Comparison of ENCODE assay signal across 1 cellular context in the genomic region with DNA sequence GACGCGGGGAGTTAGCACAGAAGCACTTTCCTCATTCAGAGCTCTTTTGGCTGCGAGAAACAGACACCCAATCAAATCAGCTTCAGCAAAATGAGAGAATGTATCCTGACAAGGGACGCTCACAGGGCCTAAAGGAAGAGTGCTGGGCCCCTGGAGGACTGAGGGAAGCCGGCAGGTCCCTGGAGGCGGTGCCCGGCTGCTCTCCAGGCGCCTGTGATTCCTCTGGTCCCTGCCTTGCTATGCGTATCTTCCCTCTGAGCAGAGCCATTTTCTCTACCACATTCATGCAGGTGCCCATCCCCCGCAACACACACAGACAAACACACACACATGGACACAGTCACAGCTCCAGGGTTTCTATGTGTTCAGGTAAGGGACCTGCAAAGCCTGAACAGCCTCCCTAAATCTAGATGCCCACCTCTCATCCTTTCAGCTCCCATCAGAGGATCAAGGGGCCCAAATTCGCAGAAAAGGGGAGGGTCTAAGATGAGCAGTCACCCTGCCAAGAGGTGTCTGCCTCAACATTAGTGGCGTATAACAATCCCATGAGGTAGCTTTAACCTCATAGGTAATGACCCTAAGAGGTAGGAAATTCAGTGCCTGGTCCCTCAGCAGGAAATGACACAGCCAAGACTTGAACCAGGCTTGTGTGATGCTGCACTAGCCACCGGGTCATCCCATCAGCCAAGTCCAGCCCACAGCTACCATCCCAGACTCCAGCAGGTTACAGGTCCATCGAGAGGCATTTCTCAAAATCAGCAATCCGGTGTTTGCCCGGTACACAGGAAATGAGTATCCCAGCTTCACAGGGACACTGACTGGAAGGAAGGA.
TF ChIP-seq lines count a peak whose summit lies in the region.

No MANE protein-coding gene starts in this region.

TF ChIP-seq in HepG2, 621 proteins besides CTCF, POLR2A, EP300 and RAD21:
- TF ChIP-seq STAG1 (CRISPR knock-in tag; IDR thresholded peaks at IDR 0.05), result no peak
- TF ChIP-seq, protein P1, sequence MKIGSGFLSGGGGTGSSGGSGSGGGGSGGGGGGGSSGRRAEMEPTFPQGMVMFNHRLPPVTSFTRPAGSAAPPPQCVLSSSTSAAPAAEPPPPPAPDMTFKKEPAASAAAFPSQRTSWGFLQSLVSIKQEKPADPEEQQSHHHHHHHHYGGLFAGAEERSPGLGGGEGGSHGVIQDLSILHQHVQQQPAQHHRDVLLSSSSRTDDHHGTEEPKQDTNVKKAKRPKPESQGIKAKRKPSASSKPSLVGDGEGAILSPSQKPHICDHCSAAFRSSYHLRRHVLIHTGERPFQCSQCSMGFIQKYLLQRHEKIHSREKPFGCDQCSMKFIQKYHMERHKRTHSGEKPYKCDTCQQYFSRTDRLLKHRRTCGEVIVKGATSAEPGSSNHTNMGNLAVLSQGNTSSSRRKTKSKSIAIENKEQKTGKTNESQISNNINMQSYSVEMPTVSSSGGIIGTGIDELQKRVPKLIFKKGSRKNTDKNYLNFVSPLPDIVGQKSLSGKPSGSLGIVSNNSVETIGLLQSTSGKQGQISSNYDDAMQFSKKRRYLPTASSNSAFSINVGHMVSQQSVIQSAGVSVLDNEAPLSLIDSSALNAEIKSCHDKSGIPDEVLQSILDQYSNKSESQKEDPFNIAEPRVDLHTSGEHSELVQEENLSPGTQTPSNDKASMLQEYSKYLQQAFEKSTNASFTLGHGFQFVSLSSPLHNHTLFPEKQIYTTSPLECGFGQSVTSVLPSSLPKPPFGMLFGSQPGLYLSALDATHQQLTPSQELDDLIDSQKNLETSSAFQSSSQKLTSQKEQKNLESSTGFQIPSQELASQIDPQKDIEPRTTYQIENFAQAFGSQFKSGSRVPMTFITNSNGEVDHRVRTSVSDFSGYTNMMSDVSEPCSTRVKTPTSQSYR (CRISPR knock-in tag; IDR thresholded peaks at IDR 0.05; ENCODE audit: borderline replicate concordance), result peak; percentile 55; the same call in 1 of the 2 replicates
TF ChIP-seq in HepG2: peak in this region for 1.
